ENCODE assay signal across 1 cellular context in genomic region chr20:35134472-35134871, GRCh38.
TF ChIP-seq lines count a peak whose summit lies in the region.

No MANE protein-coding gene starts in this region.

TF ChIP-seq in A549, 52 proteins besides CTCF, POLR2A, EP300 and RAD21:
- no peak for TF ChIP-seq MYC (IDR thresholded peaks at IDR 0.05; ENCODE audit: borderline replicate concordance, low read length)
- TF ChIP-seq EHMT2 (IDR thresholded peaks at IDR 0.05; ENCODE audit: low read depth): no peak
- no peak for TF ChIP-seq BHLHE40 (IDR thresholded peaks at IDR 0.05; ENCODE audit: low read depth, low read length)
- no peak for TF ChIP-seq JUN (IDR thresholded peaks at IDR 0.05)
- TF ChIP-seq E2F6 (IDR thresholded peaks at IDR 0.05; ENCODE audit: borderline replicate concordance, low read depth): no peak
- TF ChIP-seq POLR2AphosphoS2 (conservative IDR thresholded peaks at IDR 0.05; ENCODE audit: low read length): no peak
- no peak for TF ChIP-seq RARB (CRISPR knock-in tag; IDR thresholded peaks at IDR 0.05)
